In genomic region chr5:107485184-107485583, GRCh38 we compare ENCODE assay signal across 16 cellular contexts.
A peak's percentile ranks its signal among the peaks of the same experiment; 100 is the strongest.
DNase-seq lines count a peak whose midpoint lies in the region; ATAC-seq and TF ChIP-seq lines count a peak whose summit lies in the region.
"Had no signal": no experiment of that assay in that cellular context is flagged by ENCODE, and none has a peak within 500 bp of the region (broad histone marks: within the 10 kb centered on the region; RNA-seq: fewer than 3 reads in every experiment).

No MANE protein-coding gene starts in this region.

- 0 out of 3 replicates have a peak, but pooled peaks have one; percentile 16 for TF ChIP-seq CTCF in GM12872 (IDR thresholded peaks at IDR 0.05; ENCODE audit: insufficient read depth, low read depth, low read length)

- DNase-seq in NCI-H1417 (lab: John Stamatoyannopoulos, UW) (no peak), kidney tubule cell (ENCODE audit: low spot score) (no peak), inferior parietal cortex (ENCODE audit: extremely low spot score) (no peak), AG20443 (ENCODE audit: low spot score) (no peak)
- DNase-seq: activated T-cell treated with anti-CD3 and anti-CD28 coated beads for 4 hours; effector memory CD4-positive, alpha-beta T cell; left cardiac atrium; NCI-H1105; NCI-H526 treated with DMSO at 0.1 percent for 48 hours; small intestine; tibial artery had no signal

- peak; percentile 61 for ATAC-seq in GM19397 (IDR thresholded peaks at IDR 0.05; ENCODE audit: unreplicated experiment)
- ATAC-seq in HG02759 (IDR thresholded peaks at IDR 0.05; ENCODE audit: unreplicated experiment), result peak; percentile 45
- ATAC-seq in HG03432 (IDR thresholded peaks at IDR 0.05; ENCODE audit: unreplicated experiment), result peak; percentile 60
- ATAC-seq: Right ventricle myocardium inferior had no signal
